In the genomic region with DNA sequence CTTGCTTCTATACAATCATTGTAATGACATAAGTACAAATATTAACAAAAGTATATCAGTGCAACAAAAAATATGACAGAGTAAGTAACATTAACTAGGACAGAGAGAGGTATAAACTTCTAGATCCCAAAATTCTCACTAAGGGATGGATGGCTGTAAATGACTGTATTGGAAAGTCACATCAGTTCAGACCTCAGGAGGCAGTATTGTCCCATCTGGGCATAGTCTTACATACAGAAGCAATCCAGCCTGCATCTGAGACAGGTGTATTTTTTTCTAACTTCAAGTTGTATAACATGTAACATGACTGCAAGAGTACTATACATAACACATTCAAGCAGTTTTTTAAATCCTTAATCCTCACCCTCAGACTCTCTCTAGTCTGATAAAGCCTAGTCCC, we compare ENCODE assay signal across 1 cellular context.
TF ChIP-seq lines count a peak whose summit lies in the region.

No MANE protein-coding gene starts in this region.

TF ChIP-seq in A549, 52 proteins besides CTCF, POLR2A, EP300 and RAD21:
- TF ChIP-seq HDAC2 (IDR thresholded peaks at IDR 0.05) = no peak
- TF ChIP-seq CBX2 (IDR thresholded peaks at IDR 0.05; ENCODE audit: borderline replicate concordance, low read depth) = no peak
- no peak for TF ChIP-seq NFE2L2 (conservative IDR thresholded peaks at IDR 0.05; ENCODE audit: low read length)
- TF ChIP-seq FOSB (CRISPR knock-in tag; IDR thresholded peaks at IDR 0.05) = no peak
- TF ChIP-seq MAFK (IDR thresholded peaks at IDR 0.05; ENCODE audit: partially characterized antibody) = no peak
- TF ChIP-seq ZSCAN20 (CRISPR knock-in tag; IDR thresholded peaks at IDR 0.05) = no peak
- TF ChIP-seq CBX8 (IDR thresholded peaks at IDR 0.05) = no peak
- TF ChIP-seq MAZ (IDR thresholded peaks at IDR 0.05; ENCODE audit: borderline replicate concordance, low read depth, low read length) = no peak
- TF ChIP-seq, protein P1, sequence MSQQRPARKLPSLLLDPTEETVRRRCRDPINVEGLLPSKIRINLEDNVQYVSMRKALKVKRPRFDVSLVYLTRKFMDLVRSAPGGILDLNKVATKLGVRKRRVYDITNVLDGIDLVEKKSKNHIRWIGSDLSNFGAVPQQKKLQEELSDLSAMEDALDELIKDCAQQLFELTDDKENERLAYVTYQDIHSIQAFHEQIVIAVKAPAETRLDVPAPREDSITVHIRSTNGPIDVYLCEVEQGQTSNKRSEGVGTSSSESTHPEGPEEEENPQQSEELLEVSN (IDR thresholded peaks at IDR 0.05; ENCODE audit: borderline replicate concordance, low read depth) = no peak
- TF ChIP-seq BHLHE40 (IDR thresholded peaks at IDR 0.05; ENCODE audit: low read depth, low read length) = no peak
